ENCODE assay signal across 1 cellular context in the genomic region with DNA sequence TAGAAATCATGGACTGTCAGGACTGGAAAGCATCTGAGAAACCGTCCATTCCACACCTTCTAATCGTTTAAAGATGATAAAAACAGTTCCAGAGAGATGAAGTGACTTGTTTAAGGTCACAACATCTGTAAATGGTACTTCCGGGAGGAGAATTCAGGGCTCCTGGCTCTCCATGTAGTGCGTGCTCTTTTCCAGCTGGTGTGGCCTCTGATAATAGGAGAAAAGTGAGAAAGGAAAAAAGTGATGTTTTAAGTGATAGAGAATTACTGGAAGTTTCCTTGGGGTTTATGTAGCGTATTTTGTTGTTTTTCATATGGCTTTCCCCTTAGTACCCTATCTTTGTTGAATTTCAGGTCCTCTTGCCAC.
TF ChIP-seq lines count a peak whose summit lies in the region.

No MANE protein-coding gene starts in this region.

TF ChIP-seq in WTC11, 78 proteins besides CTCF, POLR2A, EP300 and RAD21 (continued from another document):
- TF ChIP-seq, protein P1, sequence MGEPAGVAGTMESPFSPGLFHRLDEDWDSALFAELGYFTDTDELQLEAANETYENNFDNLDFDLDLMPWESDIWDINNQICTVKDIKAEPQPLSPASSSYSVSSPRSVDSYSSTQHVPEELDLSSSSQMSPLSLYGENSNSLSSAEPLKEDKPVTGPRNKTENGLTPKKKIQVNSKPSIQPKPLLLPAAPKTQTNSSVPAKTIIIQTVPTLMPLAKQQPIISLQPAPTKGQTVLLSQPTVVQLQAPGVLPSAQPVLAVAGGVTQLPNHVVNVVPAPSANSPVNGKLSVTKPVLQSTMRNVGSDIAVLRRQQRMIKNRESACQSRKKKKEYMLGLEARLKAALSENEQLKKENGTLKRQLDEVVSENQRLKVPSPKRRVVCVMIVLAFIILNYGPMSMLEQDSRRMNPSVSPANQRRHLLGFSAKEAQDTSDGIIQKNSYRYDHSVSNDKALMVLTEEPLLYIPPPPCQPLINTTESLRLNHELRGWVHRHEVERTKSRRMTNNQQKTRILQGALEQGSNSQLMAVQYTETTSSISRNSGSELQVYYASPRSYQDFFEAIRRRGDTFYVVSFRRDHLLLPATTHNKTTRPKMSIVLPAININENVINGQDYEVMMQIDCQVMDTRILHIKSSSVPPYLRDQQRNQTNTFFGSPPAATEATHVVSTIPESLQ (CRISPR knock-in tag; IDR thresholded peaks at IDR 0.05), result no peak
- no peak for TF ChIP-seq TEAD1 (CRISPR knock-in tag; IDR thresholded peaks at IDR 0.05)
- TF ChIP-seq EMX1 (CRISPR knock-in tag; IDR thresholded peaks at IDR 0.05), result no peak
- TF ChIP-seq, protein P2, sequence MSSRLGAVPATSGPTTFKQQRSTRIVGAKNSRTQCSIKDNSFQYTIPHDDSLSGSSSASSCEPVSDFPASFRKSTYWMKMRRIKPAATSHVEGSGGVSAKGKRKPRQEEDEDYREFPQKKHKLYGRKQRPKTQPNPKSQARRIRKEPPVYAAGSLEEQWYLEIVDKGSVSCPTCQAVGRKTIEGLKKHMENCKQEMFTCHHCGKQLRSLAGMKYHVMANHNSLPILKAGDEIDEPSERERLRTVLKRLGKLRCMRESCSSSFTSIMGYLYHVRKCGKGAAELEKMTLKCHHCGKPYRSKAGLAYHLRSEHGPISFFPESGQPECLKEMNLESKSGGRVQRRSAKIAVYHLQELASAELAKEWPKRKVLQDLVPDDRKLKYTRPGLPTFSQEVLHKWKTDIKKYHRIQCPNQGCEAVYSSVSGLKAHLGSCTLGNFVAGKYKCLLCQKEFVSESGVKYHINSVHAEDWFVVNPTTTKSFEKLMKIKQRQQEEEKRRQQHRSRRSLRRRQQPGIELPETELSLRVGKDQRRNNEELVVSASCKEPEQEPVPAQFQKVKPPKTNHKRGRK (CRISPR knock-in tag; IDR thresholded peaks at IDR 0.05; ENCODE audit: borderline replicate concordance), result no peak
- TF ChIP-seq, protein P3, sequence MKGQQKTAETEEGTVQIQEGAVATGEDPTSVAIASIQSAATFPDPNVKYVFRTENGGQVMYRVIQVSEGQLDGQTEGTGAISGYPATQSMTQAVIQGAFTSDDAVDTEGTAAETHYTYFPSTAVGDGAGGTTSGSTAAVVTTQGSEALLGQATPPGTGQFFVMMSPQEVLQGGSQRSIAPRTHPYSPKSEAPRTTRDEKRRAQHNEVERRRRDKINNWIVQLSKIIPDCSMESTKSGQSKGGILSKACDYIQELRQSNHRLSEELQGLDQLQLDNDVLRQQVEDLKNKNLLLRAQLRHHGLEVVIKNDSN (CRISPR knock-in tag; IDR thresholded peaks at IDR 0.05), result no peak
- TF ChIP-seq, protein P4, sequence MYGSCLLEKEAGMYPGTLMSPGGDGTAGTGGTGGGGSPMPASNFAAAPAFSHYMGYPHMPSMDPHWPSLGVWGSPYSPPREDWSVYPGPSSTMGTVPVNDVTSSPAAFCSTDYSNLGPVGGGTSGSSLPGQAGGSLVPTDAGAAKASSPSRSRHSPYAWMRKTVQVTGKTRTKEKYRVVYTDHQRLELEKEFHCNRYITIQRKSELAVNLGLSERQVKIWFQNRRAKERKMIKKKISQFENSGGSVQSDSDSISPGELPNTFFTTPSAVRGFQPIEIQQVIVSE (CRISPR knock-in tag; IDR thresholded peaks at IDR 0.05; ENCODE audit: borderline replicate concordance), result no peak
- TF ChIP-seq NR1H2 (CRISPR knock-in tag; IDR thresholded peaks at IDR 0.05), result no peak
